ENCODE assay signal across 15 cellular contexts in the genomic region with DNA sequence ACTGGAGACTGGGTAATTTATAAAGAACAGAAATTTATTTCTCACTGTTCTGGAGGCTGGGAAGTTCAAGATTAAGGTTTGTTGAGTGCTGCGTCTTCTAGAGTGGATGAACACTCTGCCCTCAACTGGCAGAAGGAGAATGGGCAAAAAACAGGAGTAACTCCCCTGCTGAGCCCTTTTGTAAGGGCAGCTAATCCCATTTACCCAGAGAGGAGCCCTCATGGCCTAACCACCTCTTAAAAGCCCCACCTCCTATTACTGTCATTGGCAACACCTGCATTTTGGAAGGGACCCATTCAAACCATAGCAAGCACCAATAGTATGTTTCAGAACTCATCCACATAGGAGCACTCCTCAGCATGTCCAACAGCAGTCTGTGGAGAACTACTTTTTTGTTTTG. TPM values are rescaled to one million over a fixed set of nuclear protein-coding genes. Genes with fewer than 3 reads are reported as not detected.
DNase-seq lines count a peak whose midpoint lies in the region; ATAC-seq, FAIRE-seq and TF ChIP-seq lines count a peak whose summit lies in the region.
"Had no signal": no experiment of that assay in that cellular context is flagged by ENCODE, and none has a peak within 500 bp of the region (broad histone marks: within the 10 kb centered on the region; RNA-seq: fewer than 3 reads in every experiment).

No MANE protein-coding gene starts in this region.

- H3K9me3 Mint-ChIP-seq in CD8-positive, alpha-beta memory T cell = no peaks in the 10 kb centered on the region
- no peaks in the 10 kb centered on the region for H3K9me3 Mint-ChIP-seq in natural killer cell

- H3K4me3 ChIP-seq in A549 (no peak overlapping the region), body of pancreas (no peak overlapping the region)
- no peak overlapping the region for H3K4me3 ChIP-seq in CD8-positive, alpha-beta memory T cell (ENCODE audit: low read length)
- H3K4me3 ChIP-seq: esophagus squamous epithelium, upper lobe of right lung had no signal

- ATAC-seq in A549 = peak; percentile 48 to 49; a peak in 4 of 6 replicates
- ATAC-seq in body of pancreas = no peak
- ATAC-seq in natural killer cell = no peak
- ATAC-seq: upper lobe of right lung had no signal

- WGBS in A549 (ENCODE audit: missing lambda C conversion rate) = 92% methylated on average over 1 of the region's 1 CpG
- WGBS in body of pancreas, 2 donors = 88 to 100% methylated on average over 1 of the region's 1 CpG

- CTCF ChIA-PET in A549 (lab: Yijun Ruan, JAX) = interaction anchor here (0.9 to 1.4 kb wide), 4 partner anchors 17 to 301 kb away, joined by 3 to 4 read pairs (median 3); partner anchors contain the start of gene DUSP16
- CTCF ChIA-PET in CD8-positive, alpha-beta memory T cell (lab: Charles Lee) = no interaction called here

- POLR2A ChIA-PET in A549 (lab: Yijun Ruan, JAX) = no interaction called here
- POLR2A ChIA-PET in CD8-positive, alpha-beta memory T cell (lab: Charles Lee) = no interaction called here

- no peaks in the 10 kb centered on the region for H3K27me3 Mint-ChIP-seq in CD8-positive, alpha-beta memory T cell
- no peaks in the 10 kb centered on the region for H3K27me3 Mint-ChIP-seq in natural killer cell (ENCODE audit: low read depth in 2 of 2)

- no peaks in the 10 kb centered on the region for H3K27me3 ChIP-seq in CD8-positive, alpha-beta memory T cell (ENCODE audit: insufficient read depth, low read length, poor library complexity, severe bottlenecking)
- no peaks in the 10 kb centered on the region for H3K27me3 ChIP-seq in body of pancreas
- H3K27me3 ChIP-seq: esophagus squamous epithelium, upper lobe of right lung had no signal

- H3K27ac Mint-ChIP-seq in CD8-positive, alpha-beta memory T cell = peak overlapping the region in 7 of 8 donors; percentile 0 to 90 (median 53)
- peak overlapping the region; percentile 5 to 35 for H3K27ac Mint-ChIP-seq in natural killer cell

- no peaks in the 10 kb centered on the region for H3K36me3 ChIP-seq in CD8-positive, alpha-beta memory T cell (ENCODE audit: insufficient read depth, low read length)
- H3K36me3 ChIP-seq in body of pancreas (replicated peaks in 1 of 2; ENCODE audit: insufficient read depth in 1 of 2, low read depth in 2 of 2) = no peaks in the 10 kb centered on the region
- H3K36me3 ChIP-seq: esophagus squamous epithelium, upper lobe of right lung had no signal

- H3K4me3 Mint-ChIP-seq in CD8-positive, alpha-beta memory T cell = no peak overlapping the region
- no peak overlapping the region for H3K4me3 Mint-ChIP-seq in natural killer cell

- TF ChIP-seq CTCF in A549 (IDR thresholded peaks at IDR 0.05) = peak; percentile 7; the same call in 1 of the 3 replicates
- no peak for TF ChIP-seq CTCF in body of pancreas (IDR thresholded peaks at IDR 0.05)
- TF ChIP-seq CTCF in natural killer cell (IDR thresholded peaks at IDR 0.05) = no peak

- TF ChIP-seq RAD21 in A549 (conservative IDR thresholded peaks at IDR 0.05 in 1 of 2, IDR thresholded peaks at IDR 0.05 in 1 of 2) = no peak

- H3K27ac ChIP-seq in A549 = peak overlapping the region; percentile 83 to 85
- H3K27ac ChIP-seq in CD8-positive, alpha-beta memory T cell (ENCODE audit: low read depth, low read length) = no peak overlapping the region
- H3K27ac ChIP-seq in body of pancreas = peak overlapping the region in 3 of 4 donors; percentile 59 to 81 (median 76)
- H3K27ac ChIP-seq: esophagus squamous epithelium had no signal

- no peak for TF ChIP-seq EP300 in A549 (IDR thresholded peaks at IDR 0.05)

- H3K9me3 ChIP-seq in A549 = peaks cover 3% of the 10 kb centered on the region; the same call in 1 of the 3 replicates
- no peaks in the 10 kb centered on the region for H3K9me3 ChIP-seq in CD8-positive, alpha-beta memory T cell (ENCODE audit: low read length)
- H3K9me3 ChIP-seq in body of pancreas = no peaks in the 10 kb centered on the region
- H3K9me3 ChIP-seq: esophagus squamous epithelium, upper lobe of right lung had no signal

- TF ChIP-seq POLR2A in A549 (IDR thresholded peaks at IDR 0.05; ENCODE audit: low read length) (no peak), body of pancreas (IDR thresholded peaks at IDR 0.05) (no peak)

- H3K4me1 Mint-ChIP-seq in CD8-positive, alpha-beta memory T cell = peaks cover 35 to 73% (median 63%) of the 10 kb centered on the region in 3 donors
- peaks cover 29 to 36% of the 10 kb centered on the region in 2 donors for H3K4me1 Mint-ChIP-seq in natural killer cell

- H3K4me1 ChIP-seq in A549 (peaks cover 63% of the 10 kb centered on the region), body of pancreas (peaks cover 70% of the 10 kb centered on the region)
- H3K4me1 ChIP-seq in CD8-positive, alpha-beta memory T cell (ENCODE audit: insufficient read depth, low read length) = peaks cover 18% of the 10 kb centered on the region

- no peak for FAIRE-seq in A549 (lab: Jason Lieb, UNC)
- FAIRE-seq: HTR-8/SVneo had no signal

- H3K4me2 ChIP-seq in A549 = peak overlapping the region; percentile 61

- intact Hi-C loops in body of pancreas (cut with DNase I) (no loop called here), natural killer cell (cut with micrococcal nuclease) (no loop called here), head of caudate nucleus (cut with DNase I) (no loop called here)

- peaks cover 7 to 14% (median 12%) of the 10 kb centered on the region in 3 donors for H3K36me3 Mint-ChIP-seq in CD8-positive, alpha-beta memory T cell
- no peaks in the 10 kb centered on the region for H3K36me3 Mint-ChIP-seq in natural killer cell

- peak in 1 of 2 experiments; percentile 36 for DNase-seq in A549 (ENCODE audit: low read depth in 1 of 2, low spot score in 1 of 2)
- no peak for DNase-seq in CD8-positive, alpha-beta memory T cell
- DNase-seq in body of pancreas = no peak
- DNase-seq in natural killer cell = no peak
- no peak for DNase-seq in AG08396 (ENCODE audit: low spot score)
- no peak for DNase-seq in amygdala (lab: John Stamatoyannopoulos, UW)
- no peak for DNase-seq in head of caudate nucleus
- DNase-seq: activated CD4-positive, alpha-beta T cell treated with anti-CD3 and anti-CD28 coated beads for 1 hour; DND-41; esophagus squamous epithelium; NCI-H2081 treated with DMSO at 0.1 percent for 48 hours; NCI-H748 treated with DMSO at 0.1 percent for 48 hours; stimulated activated CD4-positive, alpha-beta T cell treated with anti-CD3 and anti-CD28 coated beads, Interleukin-4, amount 100 ng/mL, for 24 hours; upper lobe of right lung had no signal

TF ChIP-seq in A549, 52 proteins besides CTCF, POLR2A, EP300 and RAD21:
- TF ChIP-seq HOXB5 (CRISPR knock-in tag; IDR thresholded peaks at IDR 0.05) (no peak), NR3C1 (IDR thresholded peaks at IDR 0.05) (no peak), NPAS2 (CRISPR knock-in tag; IDR thresholded peaks at IDR 0.05; ENCODE audit: borderline replicate concordance) (no peak), RCOR1 (IDR thresholded peaks at IDR 0.05; ENCODE audit: low read depth, low read length) (no peak), HEYL (CRISPR knock-in tag; IDR thresholded peaks at IDR 0.05) (0 out of 2 replicates have a peak, but pooled peaks have one; percentile 36)

RNA-seq across cellular contexts. Expression of gene BORCS5, which starts 47.4 kb away (rescaled TPM):
- 10.2 and 13.7 TPM in 2 replicates for polyA plus RNA-seq in A549 (2011; rRNA removed)
- 15.0 and 17.7 TPM in 2 replicates for polyA plus RNA-seq in A549 (2012; cell fraction: cytosol; rRNA removed)
- polyA plus RNA-seq in A549 (2012; cell fraction: nucleus; rRNA removed) = 22.1 and 29.4 TPM in 2 replicates
- 5.1 to 7.3 TPM (median 6.2 TPM) in 3 replicates for polyA plus RNA-seq in A549 (2017; fragmentation: RNase III; extraction: RNeasy Plus Mini Kit Qiagen cat#74134 plus additional on column Dnase treatment)
- polyA minus RNA-seq in A549 (2011; rRNA and poly(A)+ RNA removed) = 22.4 and 30.7 TPM in 2 replicates
- 10 to 100 TPM; 36.4 to 39.7 TPM for total RNA-seq in CD8-positive, alpha-beta memory T cell
- polyA plus RNA-seq in CD8-positive, alpha-beta memory T cell = 22.0 TPM
- 10 to 100 TPM in 1 of 2 donors, 1 to 10 TPM in 1; 5.6 to 18.4 TPM for total RNA-seq in body of pancreas
- total RNA-seq in natural killer cell = 10 to 100 TPM; 28.5 to 32.8 (median 29.2) TPM

RNA-seq across cellular contexts. Expression of gene MANSC1, which starts 54.3 kb away (rescaled TPM):
- 3.9 and 9.7 TPM in 2 replicates for polyA plus RNA-seq in A549 (2011; rRNA removed)
- polyA plus RNA-seq in A549 (2012; cell fraction: cytosol; rRNA removed) = 0.86 and 1.1 TPM in 2 replicates
- 0.47 and 0.86 TPM in 2 replicates for polyA plus RNA-seq in A549 (2012; cell fraction: nucleus; rRNA removed)
- polyA plus RNA-seq in A549 (2017; fragmentation: RNase III; extraction: RNeasy Plus Mini Kit Qiagen cat#74134 plus additional on column Dnase treatment) = 3.7 to 4.4 TPM (median 3.8 TPM) in 3 replicates
- polyA minus RNA-seq in A549 (2011; rRNA and poly(A)+ RNA removed) = 3.5 and 4.5 TPM in 2 replicates
- total RNA-seq in CD8-positive, alpha-beta memory T cell = under 1 TPM; 0.31 to 0.42 TPM
- polyA plus RNA-seq in CD8-positive, alpha-beta memory T cell = 0.49 TPM
- total RNA-seq in body of pancreas = 10 to 100 TPM in 1 of 2 donors, 1 to 10 TPM in 1; 8.9 to 12.2 TPM
- under 1 TPM; 0.05 to 0.63 (median 0.25) TPM for total RNA-seq in natural killer cell

Comparison
In these comparisons a context has a peak if more than half of its experiments do, and no peak if none do; other contexts are left out.
1. ATAC-seq: peak in A549 (2 of 2); none in body of pancreas (single experiment) and natural killer cell (0 of 3).
2. RNA of gene MANSC1, which starts 54.3 kb away (total RNA-seq): 8.9 to 12.2 TPM in body of pancreas; 0.31 to 0.42 TPM in CD8-positive, alpha-beta memory T cell and 0.05 to 0.63 TPM in natural killer cell; every median in the first group is over 4 times any median in the second.